Comparison of ENCODE assay signal across 9 cellular contexts in the genomic region with DNA sequence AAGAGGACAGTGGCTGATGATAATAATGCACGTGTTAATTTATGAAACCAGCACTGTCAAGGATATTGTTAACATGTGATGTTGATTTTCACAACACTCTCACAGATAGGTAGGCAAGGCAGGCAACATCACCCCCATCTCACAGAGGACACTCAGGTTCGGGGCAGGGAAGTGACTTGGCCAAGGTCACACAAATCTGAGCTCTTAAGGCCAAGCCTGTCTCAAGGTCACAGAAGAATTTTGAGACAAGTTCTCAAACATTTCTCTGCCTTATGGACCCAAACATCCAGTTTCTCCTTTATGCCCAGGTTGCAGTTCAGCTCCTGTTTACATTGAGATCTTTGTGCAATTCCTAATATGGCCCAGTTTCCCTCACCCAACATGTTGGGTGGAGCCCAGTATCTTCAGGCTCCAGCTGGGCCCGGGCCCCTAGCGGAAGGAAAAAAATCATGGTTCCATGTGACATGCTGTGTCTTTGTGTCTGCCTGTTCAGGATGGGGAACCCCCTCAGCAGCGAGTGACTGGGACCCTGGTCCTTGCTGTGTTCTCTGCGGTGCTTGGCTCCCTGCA. TPM values are rescaled to one million over a fixed set of nuclear protein-coding genes. Genes with fewer than 3 reads are reported as not detected.
DNase-seq lines count a peak whose midpoint lies in the region; ATAC-seq and TF ChIP-seq lines count a peak whose summit lies in the region.
"Had no signal": no experiment of that assay in that cellular context is flagged by ENCODE, and none has a peak within 500 bp of the region (broad histone marks: within the 10 kb centered on the region; RNA-seq: fewer than 3 reads in every experiment).

No MANE protein-coding gene starts in this region.

- H3K9me3 ChIP-seq in skeletal muscle tissue (ENCODE audit: control insufficient read depth in 3 of 3, low read length in 3 of 3), result no peaks in the 10 kb centered on the region
- H3K9me3 ChIP-seq: ovary had no signal

- peak overlapping the region; percentile 97 to 99 (median 98) for H3K9ac ChIP-seq in skeletal muscle tissue (ENCODE audit: low read depth in 1 of 3, low read length in 3 of 3)

- H3K36me3 Mint-ChIP-seq in activated CD4-positive, alpha-beta T cell treated with anti-CD3 and anti-CD28 coated beads for 36 hours (ENCODE audit: low read depth), result no peaks in the 10 kb centered on the region
- no peaks in the 10 kb centered on the region for H3K36me3 Mint-ChIP-seq in glutamatergic neuron (ENCODE audit: unreplicated experiment)

- peaks cover 0 to 2% (median 0%) of the 10 kb centered on the region in 3 donors for H3K27me3 ChIP-seq in skeletal muscle tissue (ENCODE audit: control insufficient read depth in 3 of 3, insufficient read depth in 3 of 3, low read length in 3 of 3)
- H3K27me3 ChIP-seq: ovary had no signal

- H3K9me3 Mint-ChIP-seq in activated CD4-positive, alpha-beta T cell treated with anti-CD3 and anti-CD28 coated beads for 36 hours (ENCODE audit: low read depth), result no peaks in the 10 kb centered on the region
- peaks cover 2% of the 10 kb centered on the region for H3K9me3 Mint-ChIP-seq in glutamatergic neuron (ENCODE audit: unreplicated experiment)

- peak overlapping the region; percentile 99 for H3K27ac ChIP-seq in skeletal muscle tissue (ENCODE audit: low read depth, low read length)

- no peak for TF ChIP-seq CTCF in glutamatergic neuron (IDR thresholded peaks at IDR 0.05; ENCODE audit: partially characterized antibody, unreplicated experiment)

- DNase-seq in activated CD4-positive, alpha-beta T cell treated with anti-CD3 and anti-CD28 coated beads for 36 hours, result peak; percentile 28
- DNase-seq in activated CD4-positive, alpha-beta T cell treated with anti-CD3 and anti-CD28 coated beads for 1 hour, result no peak
- peak; percentile 14 for DNase-seq in SK-MEL-5 (ENCODE audit: low read depth, low spot score)
- DNase-seq in glutamatergic neuron, result no peak
- DNase-seq in NCI-H1694 (lab: John Stamatoyannopoulos, UW), result no peak
- DNase-seq in activated effector memory CD4-positive, alpha-beta T cell treated with anti-CD3 and anti-CD28 coated beads, Interleukin-2, amount 50 U/mL, for 16 hours, result no peak

- POLR2A ChIA-PET in activated CD4-positive, alpha-beta T cell treated with anti-CD3 and anti-CD28 coated beads for 36 hours (lab: Charles Lee), result interaction anchor here (0.6 kb wide), 2 partner anchors 176 to 293 kb away, joined by 3 read pairs; no protein-coding TSS in a partner anchor

- H3K4me1 ChIP-seq in skeletal muscle tissue (ENCODE audit: control insufficient read depth in 3 of 3, insufficient read depth in 3 of 3, low read length in 3 of 3), result peaks cover 56 to 74% (median 67%) of the 10 kb centered on the region in 3 donors

- no peak for ATAC-seq in activated CD4-positive, alpha-beta T cell treated with anti-CD3 and anti-CD28 coated beads for 36 hours
- no peak for ATAC-seq in GM21737 (IDR thresholded peaks at IDR 0.05; ENCODE audit: unreplicated experiment)

- peaks cover 34 to 49% (median 35%) of the 10 kb centered on the region in 3 donors for H3K36me3 ChIP-seq in skeletal muscle tissue (ENCODE audit: control insufficient read depth in 3 of 3, insufficient read depth in 3 of 3, low read length in 3 of 3)
- H3K36me3 ChIP-seq: ovary had no signal

- intact Hi-C loops in activated CD4-positive, alpha-beta T cell treated with anti-CD3 and anti-CD28 coated beads for 36 hours (cut with DNase I, micrococcal nuclease), result no loop called here

- CTCF ChIA-PET in activated CD4-positive, alpha-beta T cell treated with anti-CD3 and anti-CD28 coated beads for 36 hours (lab: Charles Lee), result interaction anchor here (0.5 to 5.9 kb wide), 10 partner anchors 13 to 852 kb away, joined by 3 to 45 read pairs (median 3); a partner anchor contains a TSS

- peak overlapping the region; percentile 80 to 92 (median 89) for H3K4me3 ChIP-seq in skeletal muscle tissue (ENCODE audit: low read length in 3 of 3)

- H3K4me1 Mint-ChIP-seq in activated CD4-positive, alpha-beta T cell treated with anti-CD3 and anti-CD28 coated beads for 36 hours, result peaks cover 21% of the 10 kb centered on the region
- peaks cover 4% of the 10 kb centered on the region for H3K4me1 Mint-ChIP-seq in glutamatergic neuron (ENCODE audit: low read depth, unreplicated experiment)

- peaks cover 17% of the 10 kb centered on the region for H3K27me3 Mint-ChIP-seq in activated CD4-positive, alpha-beta T cell treated with anti-CD3 and anti-CD28 coated beads for 36 hours
- peaks cover 22% of the 10 kb centered on the region for H3K27me3 Mint-ChIP-seq in glutamatergic neuron (ENCODE audit: unreplicated experiment)

- in situ Hi-C loops in SK-MEL-5 (cut with HindIII; ENCODE audit: low pct_unique_long_range_greater_than_20kb, low sequenced_read_pairs), result no loop called here

- no peak overlapping the region for H3K27ac Mint-ChIP-seq in activated CD4-positive, alpha-beta T cell treated with anti-CD3 and anti-CD28 coated beads for 36 hours
- H3K27ac Mint-ChIP-seq in glutamatergic neuron (ENCODE audit: unreplicated experiment), result no peak overlapping the region

- H3K4me3 Mint-ChIP-seq in activated CD4-positive, alpha-beta T cell treated with anti-CD3 and anti-CD28 coated beads for 36 hours, result no peak overlapping the region
- peak overlapping the region; percentile 25 for H3K4me3 Mint-ChIP-seq in glutamatergic neuron (ENCODE audit: unreplicated experiment)

RNA-seq across cellular contexts. Expression of a gene that starts 1.3 kb away (rescaled TPM):
- total RNA-seq in activated CD4-positive, alpha-beta T cell treated with anti-CD3 and anti-CD28 coated beads for 36 hours, result under 1 TPM; 0.16 to 0.25 TPM
- total RNA-seq in SK-MEL-5 (2014; rRNA removed; shearing (Covaris generic)), result 0.79 and 1.1 TPM in 2 replicates
- polyA plus RNA-seq in SK-MEL-5 (2015; cell fraction: cytosol; rRNA removed), result 0.26 and 0.67 TPM in 2 replicates
- polyA plus RNA-seq in SK-MEL-5 (2015; cell fraction: nucleus; rRNA removed), result 0.76 and 1.6 TPM in 2 replicates
- total RNA-seq in glutamatergic neuron (ENCODE audit: unreplicated experiment), result 0.42 TPM
- 34.4 TPM for total RNA-seq in skeletal muscle tissue

RNA-seq across cellular contexts. Expression of a gene that starts 11.6 kb away (rescaled TPM):
- under 1 TPM; 0.34 to 0.67 TPM for total RNA-seq in activated CD4-positive, alpha-beta T cell treated with anti-CD3 and anti-CD28 coated beads for 36 hours
- 0.08 and 0.59 TPM in 2 replicates for total RNA-seq in SK-MEL-5 (2014; rRNA removed; shearing (Covaris generic))
- polyA plus RNA-seq in SK-MEL-5 (2015; cell fraction: cytosol; rRNA removed), result 1.7 and 2.7 TPM in 2 replicates
- 2.1 and 5.2 TPM in 2 replicates for polyA plus RNA-seq in SK-MEL-5 (2015; cell fraction: nucleus; rRNA removed)
- 1.3 TPM for total RNA-seq in glutamatergic neuron (ENCODE audit: unreplicated experiment)
- 0.52 TPM for total RNA-seq in skeletal muscle tissue

RNA-seq across cellular contexts. Expression of a gene that starts 20.6 kb away (rescaled TPM):
- total RNA-seq in activated CD4-positive, alpha-beta T cell treated with anti-CD3 and anti-CD28 coated beads for 36 hours, result under 1 TPM; 0.53 to 0.72 TPM
- not detected in 2 replicates for total RNA-seq in SK-MEL-5 (2014; rRNA removed; shearing (Covaris generic))
- not detected in 2 replicates for polyA plus RNA-seq in SK-MEL-5 (2015; cell fraction: cytosol; rRNA removed)
- polyA plus RNA-seq in SK-MEL-5 (2015; cell fraction: nucleus; rRNA removed), result 0.26 TPM in 1 of 2 replicates, not detected in the other
- total RNA-seq in glutamatergic neuron (ENCODE audit: unreplicated experiment) (0.44 TPM), skeletal muscle tissue (not detected)

RNA-seq across cellular contexts. Expression of a gene that starts 24.6 kb away (rescaled TPM):
- 100 to 1,000 TPM; 780 to 934 TPM for total RNA-seq in activated CD4-positive, alpha-beta T cell treated with anti-CD3 and anti-CD28 coated beads for 36 hours
- 839 and 914 TPM in 2 replicates for total RNA-seq in SK-MEL-5 (2014; rRNA removed; shearing (Covaris generic))
- polyA plus RNA-seq in SK-MEL-5 (2015; cell fraction: cytosol; rRNA removed), result 1,162 and 1,219 TPM in 2 replicates
- 294 and 354 TPM in 2 replicates for polyA plus RNA-seq in SK-MEL-5 (2015; cell fraction: nucleus; rRNA removed)
- total RNA-seq in glutamatergic neuron (ENCODE audit: unreplicated experiment) (347 TPM), skeletal muscle tissue (185 TPM)

RNA-seq across cellular contexts. Expression of a gene that starts 30.8 kb away (rescaled TPM):
- 10 to 100 TPM; 58.1 to 62.3 TPM for total RNA-seq in activated CD4-positive, alpha-beta T cell treated with anti-CD3 and anti-CD28 coated beads for 36 hours
- 43.8 and 58.7 TPM in 2 replicates for total RNA-seq in SK-MEL-5 (2014; rRNA removed; shearing (Covaris generic))
- 57.6 and 67.2 TPM in 2 replicates for polyA plus RNA-seq in SK-MEL-5 (2015; cell fraction: cytosol; rRNA removed)
- polyA plus RNA-seq in SK-MEL-5 (2015; cell fraction: nucleus; rRNA removed), result 63.5 and 80.9 TPM in 2 replicates
- total RNA-seq in glutamatergic neuron (ENCODE audit: unreplicated experiment) (34.1 TPM), skeletal muscle tissue (28.2 TPM)

Comparison
In these comparisons a context has a peak if more than half of its experiments do, and no peak if none do; other contexts are left out.
1. DNase-seq: peak in activated CD4-positive, alpha-beta T cell treated with anti-CD3 and anti-CD28 coated beads for 36 hours (single experiment) and SK-MEL-5 (single experiment); none in activated CD4-positive, alpha-beta T cell treated with anti-CD3 and anti-CD28 coated beads for 1 hour (single experiment), glutamatergic neuron (single experiment), NCI-H1694 (single experiment) and activated effector memory CD4-positive, alpha-beta T cell treated with anti-CD3 and anti-CD28 coated beads, Interleukin-2, amount 50 U/mL, for 16 hours (single experiment).
2. RNA of a gene that starts 1.3 kb away (total RNA-seq): 34.4 TPM in skeletal muscle tissue (single experiment); 0.79 to 1.1 TPM in SK-MEL-5, 0.42 TPM in glutamatergic neuron (single experiment) and 0.16 to 0.25 TPM in activated CD4-positive, alpha-beta T cell treated with anti-CD3 and anti-CD28 coated beads for 36 hours; every median in the first group is over 10 times any median in the second.